ENCODE assay signal across 1 cellular context in the genomic region with DNA sequence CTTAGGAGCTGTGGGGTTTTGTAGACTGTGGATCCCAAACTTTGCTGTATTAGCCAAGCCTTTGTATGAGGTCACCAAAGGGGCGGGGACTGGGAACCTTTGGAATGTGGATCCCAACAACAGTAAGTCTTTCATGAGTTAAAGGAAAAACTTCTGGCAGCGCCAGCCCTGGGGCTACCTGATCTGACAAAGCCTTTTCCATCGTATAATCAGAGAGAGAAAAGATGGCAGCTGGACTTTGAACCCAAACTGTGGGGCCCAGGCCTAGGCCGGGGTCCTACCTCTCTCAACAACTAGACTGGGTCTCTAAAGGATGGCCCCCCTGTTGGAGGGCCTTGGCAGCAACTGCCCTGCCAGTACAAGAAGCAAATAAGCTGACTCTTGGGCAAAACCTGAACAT.
TF ChIP-seq lines count a peak whose summit lies in the region.
"Not testable (repeated sequence)": the region's sequence is repeated elsewhere in the genome, so short reads cannot be mapped to it uniquely, and the experiment has no call there.

No MANE protein-coding gene starts in this region.

TF ChIP-seq in HepG2, 621 proteins besides CTCF, POLR2A, EP300 and RAD21:
- TF ChIP-seq NCOR1 (IDR thresholded peaks at IDR 0.05; ENCODE audit: borderline replicate concordance, low read length), result peak; percentile 59
- peak; percentile 19 for TF ChIP-seq TEAD3 (CRISPR knock-in tag; optimal IDR thresholded peaks at IDR 0.05; ENCODE audit: borderline replicate concordance)
- TF ChIP-seq YY1 (IDR thresholded peaks at IDR 0.05; ENCODE audit: insufficient read depth, insufficient replicate concordance, low read depth, low read length), result peak; percentile 28
- peak; percentile 68 for TF ChIP-seq HNF4G (IDR thresholded peaks at IDR 0.05; ENCODE audit: borderline replicate concordance, low read depth, low read length)
- not testable (repeated sequence) for TF ChIP-seq HNF4G (CRISPR knock-in tag; IDR thresholded peaks at IDR 0.05; ENCODE audit: borderline replicate concordance, low read depth); SOX6 (IDR thresholded peaks at IDR 0.05)
- TF ChIP-seq PAXIP1 (CRISPR knock-in tag; conservative IDR thresholded peaks at IDR 0.05), result peak; percentile 51
- TF ChIP-seq SOX6 (CRISPR knock-in tag; IDR thresholded peaks at IDR 0.05), result peak; percentile 29; the same call in 1 of the 2 replicates
- peak; percentile 34 for TF ChIP-seq ASH2L (IDR thresholded peaks at IDR 0.05; ENCODE audit: insufficient read length, low read depth, low read length)
- peak; percentile 71 for TF ChIP-seq HNF4A (CRISPR knock-in tag; IDR thresholded peaks at IDR 0.05)
- TF ChIP-seq ZNF644 (CRISPR knock-in tag; IDR thresholded peaks at IDR 0.05; ENCODE audit: low read depth), result peak; percentile 39; the same call in 1 of the 2 replicates
